Comparison of ENCODE assay signal across 1 cellular context in the genomic region with DNA sequence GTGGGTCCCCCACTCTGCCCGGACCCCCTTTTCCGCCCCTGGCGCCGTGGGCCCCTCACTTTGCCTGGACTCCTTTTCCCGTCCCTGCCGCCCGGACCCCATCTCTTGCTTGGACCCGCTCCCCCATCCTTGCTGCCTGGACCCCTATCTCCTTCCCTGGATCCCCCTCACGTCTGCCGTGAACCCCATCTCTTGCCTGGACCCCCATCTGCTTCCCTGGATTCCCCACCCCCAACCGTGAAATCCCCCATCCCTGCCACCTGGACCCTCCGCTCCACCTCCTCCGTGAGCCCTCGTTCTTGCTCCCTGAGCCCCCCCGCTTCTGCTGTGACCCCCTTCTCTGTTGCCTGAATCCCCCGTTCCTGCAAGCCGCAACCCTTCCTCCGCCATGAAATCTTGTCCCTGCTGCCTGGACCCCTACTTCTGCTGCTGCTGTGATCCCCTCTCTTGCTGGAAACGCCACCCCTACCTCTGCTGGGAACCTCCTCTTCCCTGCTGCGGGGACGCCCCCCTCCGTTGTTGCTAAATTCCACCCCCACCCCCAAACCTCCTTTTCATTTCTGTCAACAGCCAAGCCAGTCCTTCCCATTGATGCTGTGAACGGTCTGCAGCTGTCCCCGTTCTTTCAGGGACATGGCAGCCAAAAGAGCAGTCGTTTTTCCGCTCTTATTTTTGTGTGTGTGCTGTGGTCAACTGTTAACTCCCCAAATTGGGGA.
TF ChIP-seq lines count a peak whose summit lies in the region.

No MANE protein-coding gene starts in this region.

TF ChIP-seq in HEK293, 187 proteins besides CTCF, POLR2A, EP300 and RAD21 (continued from another document and continues in another):
- TF ChIP-seq OVOL3 (tag by site-specific recombination; IDR thresholded peaks at IDR 0.05) (no peak), ZNF513 (tag by site-specific recombination; IDR thresholded peaks at IDR 0.05) (no peak), ZNF660 (tag by site-specific recombination; IDR thresholded peaks at IDR 0.05) (no peak), ZNF23 (tag by site-specific recombination; IDR thresholded peaks at IDR 0.05; ENCODE audit: borderline replicate concordance) (no peak), ZBTB1 (tag by site-specific recombination; IDR thresholded peaks at IDR 0.05) (no peak), ELK4 (IDR thresholded peaks at IDR 0.05; ENCODE audit: borderline replicate concordance, low read depth, low read length) (no peak), ZNF24 (tag by site-specific recombination; IDR thresholded peaks at IDR 0.05) (no peak; the same call in 1 of the 2 replicates), ZNF792 (tag by site-specific recombination; IDR thresholded peaks at IDR 0.05) (no peak), ZSCAN18 (tag by site-specific recombination; IDR thresholded peaks at IDR 0.05) (no peak), ZNF777 (tag by site-specific recombination; IDR thresholded peaks at IDR 0.05; ENCODE audit: borderline replicate concordance) (no peak), ZNF747 (tag by site-specific recombination; IDR thresholded peaks at IDR 0.05) (no peak), SCRT1 (tag by site-specific recombination; IDR thresholded peaks at IDR 0.05; ENCODE audit: borderline replicate concordance) (no peak), KLF10 (tag by site-specific recombination; IDR thresholded peaks at IDR 0.05) (no peak), ZNF510 (tag by site-specific recombination; IDR thresholded peaks at IDR 0.05; ENCODE audit: insufficient replicate concordance) (no peak), ZNF341 (tag by site-specific recombination; IDR thresholded peaks at IDR 0.05; ENCODE audit: low read depth) (peak; percentile 79), PRDM2 (tag by site-specific recombination; IDR thresholded peaks at IDR 0.05; ENCODE audit: borderline replicate concordance) (no peak), ZNF19 (tag by site-specific recombination; IDR thresholded peaks at IDR 0.05; ENCODE audit: low read depth) (no peak), TCF7L2 (IDR thresholded peaks at IDR 0.05; ENCODE audit: borderline replicate concordance, low read depth, low read length) (no peak), ZNF548 (tag by site-specific recombination; IDR thresholded peaks at IDR 0.05) (no peak), ZNF148 (tag by site-specific recombination; IDR thresholded peaks at IDR 0.05; ENCODE audit: borderline replicate concordance) (no peak), IKZF3 (tag by site-specific recombination; IDR thresholded peaks at IDR 0.05) (no peak), YY1 (tag by site-specific recombination; IDR thresholded peaks at IDR 0.05) (no peak), ZBTB48 (tag by site-specific recombination; IDR thresholded peaks at IDR 0.05) (peak; percentile 53; the same call in 1 of the 2 replicates), ZSCAN4 (tag by site-specific recombination; IDR thresholded peaks at IDR 0.05) (peak; percentile 86), ZNF423 (tag by site-specific recombination; IDR thresholded peaks at IDR 0.05) (no peak), ZNF768 (tag by site-specific recombination; IDR thresholded peaks at IDR 0.05) (no peak), ZNF266 (tag by site-specific recombination; IDR thresholded peaks at IDR 0.05; ENCODE audit: low read depth) (no peak), ZSCAN30 (tag by site-specific recombination; IDR thresholded peaks at IDR 0.05) (no peak), ZBTB6 (tag by site-specific recombination; IDR thresholded peaks at IDR 0.05) (no peak), ZFP69B (tag by site-specific recombination; IDR thresholded peaks at IDR 0.05) (peak; percentile 28; the same call in 1 of the 2 replicates), GLI2 (tag by site-specific recombination; IDR thresholded peaks at IDR 0.05; ENCODE audit: borderline replicate concordance, low read depth) (no peak), ZNF169 (tag by site-specific recombination; IDR thresholded peaks at IDR 0.05) (no peak), ZNF521 (tag by site-specific recombination; IDR thresholded peaks at IDR 0.05) (no peak), KLF16 (tag by site-specific recombination; IDR thresholded peaks at IDR 0.05) (peak; percentile 29; the same call in 1 of the 2 replicates), EGR2 (tag by site-specific recombination; IDR thresholded peaks at IDR 0.05; ENCODE audit: low read depth) (no peak), ZBTB10 (tag by site-specific recombination; IDR thresholded peaks at IDR 0.05) (peak; percentile 87), ZNF600 (tag by site-specific recombination; IDR thresholded peaks at IDR 0.05) (no peak), ZNF48 (tag by site-specific recombination; IDR thresholded peaks at IDR 0.05) (no peak)
- TF ChIP-seq, protein P1, sequence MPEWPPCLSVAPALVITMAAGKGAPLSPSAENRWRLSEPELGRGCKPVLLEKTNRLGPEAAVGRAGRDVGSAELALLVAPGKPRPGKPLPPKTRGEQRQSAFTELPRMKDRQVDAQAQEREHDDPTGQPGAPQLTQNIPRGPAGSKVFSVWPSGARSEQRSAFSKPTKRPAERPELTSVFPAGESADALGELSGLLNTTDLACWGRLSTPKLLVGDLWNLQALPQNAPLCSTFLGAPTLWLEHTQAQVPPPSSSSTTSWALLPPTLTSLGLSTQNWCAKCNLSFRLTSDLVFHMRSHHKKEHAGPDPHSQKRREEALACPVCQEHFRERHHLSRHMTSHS (tag by site-specific recombination; IDR thresholded peaks at IDR 0.05), result no peak
